Comparison of ENCODE assay signal across 8 cellular contexts in genomic region chr17:3964203-3965122, GRCh38. TPM values are rescaled to one million over a fixed set of nuclear protein-coding genes. Genes with fewer than 3 reads are reported as not detected.
A peak's percentile ranks its signal among the peaks of the same experiment; 100 is the strongest.
DNase-seq lines count a peak whose midpoint lies in the region; ATAC-seq, FAIRE-seq and TF ChIP-seq lines count a peak whose summit lies in the region.

ATP2A3 (minus strand) TSS chr17:3964437; CDS start chr17:3964291, 146 bp downstream.

- FAIRE-seq in astrocyte (lab: Jason Lieb, UNC), result no peak

- H3K4me3 ChIP-seq in astrocyte (ENCODE audit: insufficient read depth, low read depth, low read length), result peak within 1 kb of the TSS; percentile 38
- peak within 1 kb of the TSS; percentile 31 for H3K4me3 ChIP-seq in kidney epithelial cell (ENCODE audit: low read depth, low read length)

- peak within 1 kb of the TSS; percentile 76 for H3K4me3 Mint-ChIP-seq in astrocyte (ENCODE audit: unreplicated experiment)

- H3K9ac ChIP-seq in astrocyte (ENCODE audit: low read length), result no peak within 1 kb of the TSS

- H3K4me1 ChIP-seq in astrocyte (ENCODE audit: insufficient read depth, low read length), result peaks cover 15% of the 10 kb centered on the region

- peak within 1 kb of the TSS; percentile 79 for H3K4me2 ChIP-seq in astrocyte (ENCODE audit: low read length)

- peaks cover 7% of the 10 kb centered on the region for H4K20me1 ChIP-seq in astrocyte (ENCODE audit: insufficient read depth, low read length)

- H3K36me3 ChIP-seq in astrocyte (ENCODE audit: insufficient read depth, low read length) (no peaks in the 10 kb centered on the region), kidney epithelial cell (ENCODE audit: control insufficient read depth, insufficient read depth, low read length) (no peaks in the 10 kb centered on the region)

- H3K4me1 Mint-ChIP-seq in astrocyte (ENCODE audit: low read depth, unreplicated experiment), result peaks cover 5% of the 10 kb centered on the region

- no peak for TF ChIP-seq CTCF in astrocyte (IDR thresholded peaks at IDR 0.05; ENCODE audit: insufficient read depth, low read depth, low read length)
- no peak for TF ChIP-seq CTCF in kidney epithelial cell (IDR thresholded peaks at IDR 0.05; ENCODE audit: insufficient read depth, low read length, poor library complexity, severe bottlenecking)

- H3K79me2 ChIP-seq in astrocyte (ENCODE audit: insufficient read depth, low read length), result no peaks in the 10 kb centered on the region

- CTCF ChIA-PET in HEK293T (lab: Yijun Ruan, JAX), result interaction anchor here (1.3 kb wide), 1 partner anchor 50 kb away, joined by 5 read pairs; no protein-coding TSS in a partner anchor

- H3K9me3 ChIP-seq in astrocyte (ENCODE audit: insufficient read depth, low read depth, low read length), result no peaks in the 10 kb centered on the region

- peaks cover 47% of the 10 kb centered on the region for H3K27me3 Mint-ChIP-seq in astrocyte (ENCODE audit: low read depth, unreplicated experiment)

- H3K36me3 Mint-ChIP-seq in astrocyte (ENCODE audit: low read depth, unreplicated experiment), result no peaks in the 10 kb centered on the region

- no peak within 1 kb of the TSS for H3K27ac Mint-ChIP-seq in astrocyte (ENCODE audit: unreplicated experiment)

- peaks cover 28% of the 10 kb centered on the region for H3K27me3 ChIP-seq in astrocyte (ENCODE audit: insufficient read depth, low read length)
- H3K27me3 ChIP-seq in kidney epithelial cell (ENCODE audit: control insufficient read depth, insufficient read depth, low read length), result peaks cover 33% of the 10 kb centered on the region

- POLR2A ChIA-PET in HEK293T (lab: Yijun Ruan, JAX), result interaction anchor here (1.1 to 1.7 kb wide), 2 partner anchors 8 to 29 kb away, joined by 3 to 5 read pairs; no protein-coding TSS in a partner anchor

- peak within 1 kb of the TSS; percentile 77 for H2AFZ ChIP-seq in astrocyte (ENCODE audit: low read depth, low read length)

- no peak within 1 kb of the TSS for H3K27ac ChIP-seq in astrocyte (ENCODE audit: low read depth, low read length)

- peak; percentile 64 for DNase-seq in NCI-H1092 treated with DMSO at 0.1 percent for 48 hours (lab: John Stamatoyannopoulos, UW)
- no peak for DNase-seq in NCI-H1092 (lab: John Stamatoyannopoulos, UW)
- DNase-seq in T-helper 2 cell, result peak; percentile 44 to 86 (median 53)
- DNase-seq in astrocyte (ENCODE audit: low read depth), result no peak
- DNase-seq in kidney epithelial cell (ENCODE audit: low read depth), result no peak
- peak; percentile 25 to 67 (median 45) for DNase-seq in stimulated activated CD4-positive, alpha-beta T cell treated with anti-CD3 and anti-CD28 coated beads, TNF-alpha, amount 100 ng/mL, for 24 hours (ENCODE audit: low read depth in 3 of 3)
- DNase-seq in HEK293T (ENCODE audit: extremely low spot score), result no peak

- H3K9me3 Mint-ChIP-seq in astrocyte (ENCODE audit: unreplicated experiment), result no peaks in the 10 kb centered on the region

- ATAC-seq in HG03095 (IDR thresholded peaks at IDR 0.05; ENCODE audit: unreplicated experiment), result peak; percentile 1

TF ChIP-seq in HEK293T, 16 proteins besides CTCF, POLR2A, EP300 and RAD21:
- TF ChIP-seq FOXA1 (IDR thresholded peaks at IDR 0.05) (no peak), LEF1 (IDR thresholded peaks at IDR 0.05; ENCODE audit: borderline replicate concordance) (no peak), FOXK2 (IDR thresholded peaks at IDR 0.05) (no peak), BHLHE40 (IDR thresholded peaks at IDR 0.05; ENCODE audit: borderline replicate concordance) (no peak)

RNA-seq across cellular contexts. Expression of gene ATP2A3, which starts in this region (rescaled TPM):
- total RNA-seq in astrocyte (1.5 and 1.8 TPM in 2 replicates), kidney epithelial cell (11.1 and 13.3 TPM in 2 replicates)

Comparison
In these comparisons a context has a peak if more than half of its experiments do, and no peak if none do; other contexts are left out.
1. DNase-seq: peak in NCI-H1092 treated with DMSO at 0.1 percent for 48 hours (single experiment), T-helper 2 cell (5 of 5) and stimulated activated CD4-positive, alpha-beta T cell treated with anti-CD3 and anti-CD28 coated beads, TNF-alpha, amount 100 ng/mL, for 24 hours (3 of 3); none in NCI-H1092 (single experiment), astrocyte (single experiment), kidney epithelial cell (single experiment) and HEK293T (single experiment).